In the genomic region with DNA sequence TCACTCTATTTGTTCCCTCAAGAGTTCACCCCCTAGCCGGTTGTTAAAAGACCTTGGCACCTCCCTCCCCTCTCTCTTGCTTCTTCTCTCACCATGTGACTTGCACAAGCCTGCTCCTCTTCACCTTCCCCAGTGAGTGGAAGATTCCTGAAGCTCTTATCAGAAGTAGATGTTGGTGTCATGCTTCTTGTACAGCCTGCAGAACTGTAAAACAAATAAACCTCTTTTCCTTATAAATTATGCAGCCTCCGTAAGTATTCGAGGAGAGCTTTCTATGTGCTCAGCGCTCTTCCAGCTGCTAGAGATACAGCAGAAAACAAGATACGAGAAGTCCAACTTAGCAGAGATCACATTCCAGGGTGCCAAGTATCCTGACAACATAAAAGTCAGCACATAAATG, we compare ENCODE assay signal across 37 cellular contexts.
"Had no signal": no experiment of that assay in that cellular context is flagged by ENCODE, and none has a peak within 500 bp of the region (broad histone marks: within the 10 kb centered on the region; RNA-seq: fewer than 3 reads in every experiment).

No MANE protein-coding gene starts in this region.

- FAIRE-seq: bronchial epithelial cell, TTC549 had no signal

- DNase-seq: activated B cell treated with CpG ODN at 0.5 μM for 24 hours; activated CD4-positive, alpha-beta memory T cell treated with anti-CD3 and anti-CD28 coated beads for 36 hours; activated CD4-positive, alpha-beta T cell treated with anti-CD3 and anti-CD28 coated beads for 4 hours; activated CD4-positive, alpha-beta T cell treated with anti-CD3 and anti-CD28 coated beads, Interleukin-2, amount 10 ng/mL, durations not matched to agents 24 days and 14 days; activated CD4-positive, alpha-beta T cell treated with anti-CD3 and anti-CD28 coated beads, Interleukin-2, amount 50 U/mL, for 1 hour; activated CD4-positive, alpha-beta T cell treated with anti-CD3 and anti-CD28 coated beads, Interleukin-2, amount 50 U/mL, for 4 hours; activated CD4-positive, CD25-positive, alpha-beta regulatory T cell treated with anti-CD3 and anti-CD28 coated beads, Interleukin-2, amount 50 U/mL, for 72 hours; activated CD8-positive, alpha-beta memory T cell treated with anti-CD3 and anti-CD28 coated beads, Interleukin-2, amount 50 U/mL, for 4 hours; activated CD8-positive, alpha-beta T cell treated with anti-CD3 and anti-CD28 coated beads for 36 hours; activated effector memory CD4-positive, alpha-beta T cell treated with anti-CD3 and anti-CD28 coated beads, Interleukin-2, amount 50 U/mL, for 16 hours; activated gamma-delta T cell treated with Interleukin-2 at 50 U/mL for 16 hours; activated naive CD4-positive, alpha-beta T cell; activated naive CD4-positive, alpha-beta T cell treated with anti-CD3 and anti-CD28 coated beads for 36 hours; activated naive CD4-positive, alpha-beta T cell treated with anti-CD3 and anti-CD28 coated beads, Interleukin-2, amount 50 U/mL, for 16 hours; activated naive CD8-positive, alpha-beta T cell treated with anti-CD3 and anti-CD28 coated beads for 36 hours; activated T-cell treated with anti-CD3 and anti-CD28 coated beads for 4 hours; activated T-cell treated with anti-CD3 and anti-CD28 coated beads, Interleukin-2, amount 50 U/mL, for 1 hour; activated T-cell treated with anti-CD3 and anti-CD28 coated beads, Interleukin-2, amount 50 U/mL, for 4 hours; activated T-cell treated with anti-CD3 and anti-CD28 coated beads, Interleukin-2, amount 50 U/mL, for 72 hours; adrenal gland; amniotic stem cell; aorta; body of pancreas; brain microvascular endothelial cell; caudate nucleus; cerebellar nuclear complex; T-helper 2 cell; T-helper 9 cell had no signal

- H3K36me3 ChIP-seq: adrenal gland, brain microvascular endothelial cell, cardiac muscle cell had no signal

- H3K4me3 ChIP-seq: adrenal gland, body of pancreas, cardiac muscle cell had no signal

- H3K27me3 Mint-ChIP-seq: activated B cell treated with CpG ODN at 0.5 μM for 24 hours; activated CD4-positive, alpha-beta T cell treated with anti-CD3 and anti-CD28 coated beads, Interleukin-2, amount 10 ng/mL, durations not matched to agents 24 days and 14 days; activated naive CD8-positive, alpha-beta T cell treated with anti-CD3 and anti-CD28 coated beads for 36 hours had no signal

- H3K4me1 Mint-ChIP-seq: central memory CD8-positive, alpha-beta T cell had no signal

- H3K4me1 ChIP-seq: adrenal gland, body of pancreas had no signal

- H3K27me3 ChIP-seq: adrenal gland, body of pancreas, brain microvascular endothelial cell had no signal

- H3K9me3 Mint-ChIP-seq: activated naive CD4-positive, alpha-beta T cell treated with anti-CD3 and anti-CD28 coated beads for 36 hours; central memory CD8-positive, alpha-beta T cell had no signal

- H3K9me3 ChIP-seq: adrenal gland, body of pancreas had no signal

- H3K4me3 Mint-ChIP-seq: activated B cell treated with CpG ODN at 0.5 μM for 24 hours; activated CD4-positive, alpha-beta memory T cell treated with anti-CD3 and anti-CD28 coated beads for 36 hours; activated CD4-positive, alpha-beta T cell treated with anti-CD3 and anti-CD28 coated beads, Interleukin-2, amount 10 ng/mL, durations not matched to agents 24 days and 14 days; activated CD8-positive, alpha-beta T cell treated with anti-CD3 and anti-CD28 coated beads for 36 hours; activated naive CD4-positive, alpha-beta T cell treated with anti-CD3 and anti-CD28 coated beads for 36 hours; activated naive CD8-positive, alpha-beta T cell treated with anti-CD3 and anti-CD28 coated beads for 36 hours; activated T-cell treated with anti-CD3 and anti-CD28 coated beads, Interleukin-2, amount 50 U/mL, for 4 hours; activated T-cell treated with anti-CD3 and anti-CD28 coated beads, Interleukin-2, amount 50 U/mL, for 72 hours; activated T-helper 1 cell treated with anti-CD3 and anti-CD28 coated beads, Interleukin-12 subunit alpha, Interleukin-12 subunit beta, Interleukin-2, Interleukin-4 antibody, amounts not matched to agents 30 ng/mL and 10 ng/mL and 1 ng/mL, durations not matched to agents 14 hours and 24 hours and 36 hours; activated T-helper 17 cell treated with anti-CD3 and anti-CD28 coated beads, Interleukin-2, amount 50 U/mL, for 72 hours; central memory CD8-positive, alpha-beta T cell; T-helper 2 cell treated with Interferon-gamma antibody and Interleukin-4, amounts not matched to agents 5 μg/mL and 100 μg/mL, for 36 hours had no signal

- ATAC-seq: activated CD8-positive, alpha-beta T cell treated with anti-CD3 and anti-CD28 coated beads for 36 hours; activated T-cell treated with anti-CD3 and anti-CD28 coated beads, Interleukin-2, amount 50 U/mL, for 4 hours; body of pancreas had no signal

- H3K36me3 Mint-ChIP-seq: activated CD4-positive, alpha-beta memory T cell treated with anti-CD3 and anti-CD28 coated beads for 36 hours; activated naive CD8-positive, alpha-beta T cell treated with anti-CD3 and anti-CD28 coated beads for 36 hours had no signal

- H3K27ac ChIP-seq: adrenal gland, body of pancreas, cardiac muscle cell, VCaP had no signal

- H3K27ac Mint-ChIP-seq: activated B cell treated with CpG ODN at 0.5 μM for 24 hours; activated CD4-positive, alpha-beta memory T cell treated with anti-CD3 and anti-CD28 coated beads for 36 hours; activated CD4-positive, alpha-beta T cell treated with anti-CD3 and anti-CD28 coated beads, Interleukin-2, amount 10 ng/mL, durations not matched to agents 24 days and 14 days; activated CD8-positive, alpha-beta T cell treated with anti-CD3 and anti-CD28 coated beads for 36 hours; activated naive CD4-positive, alpha-beta T cell treated with anti-CD3 and anti-CD28 coated beads for 36 hours; activated naive CD4-positive, alpha-beta T cell treated with anti-CD3 and anti-CD28 coated beads, Interleukin-2, amount 50 U/mL, for 72 hours; activated naive CD8-positive, alpha-beta T cell treated with anti-CD3 and anti-CD28 coated beads for 36 hours; activated T-cell treated with anti-CD3 and anti-CD28 coated beads, Interleukin-2, amount 50 U/mL, for 72 hours; activated T-helper 1 cell treated with anti-CD3 and anti-CD28 coated beads, Interleukin-12 subunit alpha, Interleukin-12 subunit beta, Interleukin-2, Interleukin-4 antibody, amounts not matched to agents 30 ng/mL and 10 ng/mL and 1 ng/mL, durations not matched to agents 14 hours and 24 hours and 36 hours; activated T-helper 17 cell treated with anti-CD3 and anti-CD28 coated beads, Interleukin-2, amount 50 U/mL, for 72 hours; T-helper 2 cell treated with Interferon-gamma antibody and Interleukin-4, amounts not matched to agents 5 μg/mL and 100 μg/mL, for 36 hours had no signal
